Comparison of ENCODE assay signal across 9 cellular contexts in genomic region chr2:235005603-235006259, GRCh38. TPM values are rescaled to one million over a fixed set of nuclear protein-coding genes. Genes with fewer than 3 reads are reported as not detected.
DNase-seq lines count a peak whose midpoint lies in the region; ATAC-seq, FAIRE-seq and TF ChIP-seq lines count a peak whose summit lies in the region.
"Had no signal": no experiment of that assay in that cellular context is flagged by ENCODE, and none has a peak within 500 bp of the region (broad histone marks: within the 10 kb centered on the region; RNA-seq: fewer than 3 reads in every experiment).

No MANE protein-coding gene starts in this region.

- H2AFZ ChIP-seq in endothelial cell of umbilical vein (ENCODE audit: low read depth, low read length) (no peak overlapping the region), Karpas-422 (ENCODE audit: low read length) (no peak overlapping the region)

- H3K27ac ChIP-seq in endothelial cell of umbilical vein (ENCODE audit: insufficient read depth, low read depth, low read length) = peak overlapping the region; percentile 43
- no peak overlapping the region for H3K27ac ChIP-seq in Karpas-422 (ENCODE audit: low read length)

- no peaks in the 10 kb centered on the region for H3K27me3 Mint-ChIP-seq in activated T-cell treated with anti-CD3 and anti-CD28 coated beads, Interleukin-2, amount 50 U/mL, for 4 hours (ENCODE audit: low read depth)

- peak; percentile 63 for FAIRE-seq in endothelial cell of umbilical vein (lab: Jason Lieb, UNC)

- H3K9me3 Mint-ChIP-seq in activated T-cell treated with anti-CD3 and anti-CD28 coated beads, Interleukin-2, amount 50 U/mL, for 4 hours = no peaks in the 10 kb centered on the region
- H3K9me3 Mint-ChIP-seq: immature natural killer cell had no signal

- peaks cover 98% of the 10 kb centered on the region for H3K79me2 ChIP-seq in endothelial cell of umbilical vein (ENCODE audit: control insufficient read depth, insufficient read depth, low read length)
- no peaks in the 10 kb centered on the region for H3K79me2 ChIP-seq in Karpas-422 (ENCODE audit: low read length)

- DNase-seq in BE2C (peak; percentile 80), NCI-H446 (lab: John Stamatoyannopoulos, UW) (peak; percentile 54 to 75), endothelial cell of umbilical vein (ENCODE audit: low read depth, low spot score) (peak; percentile 75), mucosa of descending colon (peak; percentile 67 to 78 (median 76)), germinal center (ENCODE audit: low spot score) (no peak), Karpas-422 (no peak)
- DNase-seq in activated T-cell treated with anti-CD3 and anti-CD28 coated beads, Interleukin-2, amount 50 U/mL, for 4 hours = no peak
- DNase-seq in activated CD8-positive, alpha-beta memory T cell treated with anti-CD3 and anti-CD28 coated beads, Interleukin-2, amount 50 U/mL, for 4 hours = no peak
- DNase-seq: immature natural killer cell had no signal

- peaks cover 18% of the 10 kb centered on the region for H3K4me1 ChIP-seq in BE2C
- peaks cover 17% of the 10 kb centered on the region for H3K4me1 ChIP-seq in endothelial cell of umbilical vein (ENCODE audit: control insufficient read depth, extremely low read depth, insufficient read depth, low read length)
- peaks cover 62% of the 10 kb centered on the region for H3K4me1 ChIP-seq in mucosa of descending colon (ENCODE audit: low read depth)
- H3K4me1 ChIP-seq in Karpas-422 (ENCODE audit: low read length) = no peaks in the 10 kb centered on the region

- H3K36me3 Mint-ChIP-seq in activated T-cell treated with anti-CD3 and anti-CD28 coated beads, Interleukin-2, amount 50 U/mL, for 4 hours (ENCODE audit: insufficient read depth) = no peaks in the 10 kb centered on the region
- H3K36me3 Mint-ChIP-seq: immature natural killer cell had no signal

- H3K36me3 ChIP-seq in BE2C (no peaks in the 10 kb centered on the region), endothelial cell of umbilical vein (ENCODE audit: control insufficient read depth in 2 of 2, extremely low read depth in 1 of 2, insufficient read depth in 2 of 2, low read length in 2 of 2) (peaks cover 5 to 10% of the 10 kb centered on the region in 2 experiments), mucosa of descending colon (ENCODE audit: low read depth) (no peaks in the 10 kb centered on the region), Karpas-422 (ENCODE audit: insufficient read depth, low read length) (no peaks in the 10 kb centered on the region)

- POLR2A ChIA-PET in endothelial cell of umbilical vein (lab: Charles Lee) = interaction anchor here (0.6 kb wide), 1 partner anchor 59 kb away, joined by 3 read pairs; no protein-coding TSS in a partner anchor

- H3K27me3 ChIP-seq in BE2C (no peaks in the 10 kb centered on the region), endothelial cell of umbilical vein (ENCODE audit: control insufficient read depth in 2 of 2, insufficient read depth in 2 of 2, low read length in 2 of 2) (no peaks in the 10 kb centered on the region), Karpas-422 (ENCODE audit: low read length) (no peaks in the 10 kb centered on the region)

- no peak overlapping the region for H3K4me3 Mint-ChIP-seq in activated T-cell treated with anti-CD3 and anti-CD28 coated beads, Interleukin-2, amount 50 U/mL, for 4 hours
- H3K4me3 Mint-ChIP-seq: immature natural killer cell had no signal

- TF ChIP-seq POLR2A in endothelial cell of umbilical vein (IDR thresholded peaks at IDR 0.05; ENCODE audit: low read depth, low read length) = no peak

- BruUV-seq in endothelial cell of umbilical vein (replicated peaks; lab: Mats Ljungman, UMichigan) = no TSS peak

- H3K4me3 ChIP-seq in BE2C (ENCODE audit: low read depth, low read length) (no peak overlapping the region), endothelial cell of umbilical vein (replicated peaks in 1 of 3; ENCODE audit: insufficient read depth in 1 of 3, low read depth in 1 of 3, low read length in 3 of 3) (no peak overlapping the region), mucosa of descending colon (no peak overlapping the region), Karpas-422 (ENCODE audit: low read length) (no peak overlapping the region)

- H3K4me2 ChIP-seq in endothelial cell of umbilical vein (ENCODE audit: insufficient read depth, low read length) (peak overlapping the region; percentile 10), Karpas-422 (ENCODE audit: low read depth, low read length, poor library complexity, severe bottlenecking) (no peak overlapping the region)

- peak; percentile 47 for ATAC-seq in mucosa of descending colon
- no peak for ATAC-seq in activated T-cell treated with anti-CD3 and anti-CD28 coated beads, Interleukin-2, amount 50 U/mL, for 4 hours

- intact Hi-C loops in endothelial cell of umbilical vein (cut with micrococcal nuclease) (loop anchor here (1.0 kb wide), 2 partner anchors 46 to 102 kb away; no protein-coding TSS in a partner anchor), mucosa of descending colon (cut with DNase I, micrococcal nuclease) (no loop called here)

- H4K20me1 ChIP-seq in endothelial cell of umbilical vein (replicated peaks; ENCODE audit: control insufficient read depth, extremely low read depth, insufficient read depth, low read length) (no peaks in the 10 kb centered on the region), Karpas-422 (ENCODE audit: insufficient read depth, low read depth, low read length) (no peaks in the 10 kb centered on the region)

- dilution Hi-C loops in endothelial cell of umbilical vein (cut with MboI; ENCODE audit: extremely low pct_ligation_motif_present, low sequenced_read_pairs) = no loop called here

- H3K9ac ChIP-seq in endothelial cell of umbilical vein (replicated peaks; ENCODE audit: extremely low read depth, insufficient read depth, low read length) (no peak overlapping the region), Karpas-422 (ENCODE audit: low read length) (no peak overlapping the region)

- TF ChIP-seq CTCF in BE2C (IDR thresholded peaks at IDR 0.05; ENCODE audit: low read depth, low read length) (peak; percentile 54), endothelial cell of umbilical vein (IDR thresholded peaks at IDR 0.05; ENCODE audit: extremely low read depth in 1 of 2, insufficient read depth in 1 of 2, low read depth in 1 of 2, low read length in 2 of 2) (peak; percentile 25 to 26), mucosa of descending colon (IDR thresholded peaks at IDR 0.05) (no peak)

- CTCF ChIA-PET in endothelial cell of umbilical vein (lab: Charles Lee) = interaction anchor here (0.7 to 1.3 kb wide), 10 partner anchors 10 to 124 kb away, joined by 3 to 12 read pairs (median 4); no protein-coding TSS in a partner anchor

- no peaks in the 10 kb centered on the region for H3K9me2 ChIP-seq in Karpas-422 (replicated peaks; ENCODE audit: insufficient read depth, low read length)

- H3K9me3 ChIP-seq in BE2C (no peaks in the 10 kb centered on the region), endothelial cell of umbilical vein (replicated peaks; ENCODE audit: control insufficient read depth, insufficient read depth, low read length) (no peaks in the 10 kb centered on the region), mucosa of descending colon (no peaks in the 10 kb centered on the region), Karpas-422 (ENCODE audit: low read length) (no peaks in the 10 kb centered on the region)

- no peaks in the 10 kb centered on the region for H3K9me1 ChIP-seq in endothelial cell of umbilical vein (replicated peaks; ENCODE audit: control insufficient read depth, extremely low read depth, insufficient read depth, low read length)

- no peaks in the 10 kb centered on the region for H3K4me1 Mint-ChIP-seq in activated T-cell treated with anti-CD3 and anti-CD28 coated beads, Interleukin-2, amount 50 U/mL, for 4 hours (ENCODE audit: low read depth)
- H3K4me1 Mint-ChIP-seq: immature natural killer cell had no signal

TF ChIP-seq in endothelial cell of umbilical vein, 7 proteins besides CTCF, POLR2A, EP300 and RAD21:
- TF ChIP-seq, protein P1, sequence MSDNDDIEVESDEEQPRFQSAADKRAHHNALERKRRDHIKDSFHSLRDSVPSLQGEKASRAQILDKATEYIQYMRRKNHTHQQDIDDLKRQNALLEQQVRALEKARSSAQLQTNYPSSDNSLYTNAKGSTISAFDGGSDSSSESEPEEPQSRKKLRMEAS (IDR thresholded peaks at IDR 0.05; ENCODE audit: insufficient read depth, insufficient read length) = no peak
- no peak for TF ChIP-seq POLR2AphosphoS5 (IDR thresholded peaks at IDR 0.05; ENCODE audit: insufficient read depth, low read depth, low read length)
- TF ChIP-seq FOS (IDR thresholded peaks at IDR 0.05; ENCODE audit: borderline replicate concordance, insufficient read depth, low read length) = no peak
- TF ChIP-seq JUN (IDR thresholded peaks at IDR 0.05; ENCODE audit: borderline replicate concordance, insufficient read depth, insufficient read length, low read depth) = no peak
- no peak for TF ChIP-seq GATA2 (IDR thresholded peaks at IDR 0.05; ENCODE audit: insufficient read depth, insufficient read length, low read depth, low read length)
- TF ChIP-seq MYC (IDR thresholded peaks at IDR 0.05; ENCODE audit: low read depth, low read length) = no peak
- no peak for TF ChIP-seq EZH2 (IDR thresholded peaks at IDR 0.05; ENCODE audit: borderline replicate concordance, low read depth, low read length, severe bottlenecking)

RNA-seq across cellular contexts. Expression of gene SH3BP4, which starts 53.9 kb away (rescaled TPM):
- 9.0 TPM for polyA plus RNA-seq in BE2C (2012; ENCODE audit: insufficient read depth, insufficient read length, low read depth)
- total RNA-seq in endothelial cell of umbilical vein (100.0 and 105 TPM in 2 replicates), mucosa of descending colon (10 to 100 TPM; 18.0 to 30.4 (median 29.6) TPM)
- 69.3 and 85.2 TPM in 2 replicates for polyA plus RNA-seq in endothelial cell of umbilical vein
- polyA plus RNA-seq in endothelial cell of umbilical vein (2011; cell fraction: cytosol; rRNA removed) = 69.0 and 71.6 TPM in 2 replicates
- 86.3 and 102 TPM in 2 replicates for polyA plus RNA-seq in endothelial cell of umbilical vein (2011; cell fraction: nucleus; rRNA removed)
- 59.1 and 63.6 TPM in 2 replicates for polyA plus RNA-seq in endothelial cell of umbilical vein (2012)
- 178 and 188 TPM in 2 replicates for polyA minus RNA-seq in endothelial cell of umbilical vein
- polyA minus RNA-seq in endothelial cell of umbilical vein (2011; cell fraction: cytosol; rRNA and poly(A)+ RNA removed) = 15.5 TPM
- polyA minus RNA-seq in endothelial cell of umbilical vein (2011; cell fraction: nucleus; rRNA and poly(A)+ RNA removed) = 110 and 132 TPM in 2 replicates
- total RNA-seq in activated T-cell treated with anti-CD3 and anti-CD28 coated beads, Interleukin-2, amount 50 U/mL, for 4 hours = under 1 TPM; 0.18 to 0.46 (median 0.30) TPM
- total RNA-seq in Karpas-422 (2014; rRNA removed; shearing (Covaris generic); ENCODE audit: low replicate concordance) = not detected in 2 replicates

Comparison
In these comparisons a context has a peak if more than half of its experiments do, and no peak if none do; other contexts are left out.
1. DNase-seq: peak in BE2C (single experiment), NCI-H446 (2 of 2), endothelial cell of umbilical vein (single experiment) and mucosa of descending colon (3 of 3); none in germinal center (single experiment), activated T-cell treated with anti-CD3 and anti-CD28 coated beads, Interleukin-2, amount 50 U/mL, for 4 hours (single experiment), Karpas-422 (single experiment) and activated CD8-positive, alpha-beta memory T cell treated with anti-CD3 and anti-CD28 coated beads, Interleukin-2, amount 50 U/mL, for 4 hours (single experiment).
2. RNA of gene SH3BP4, which starts 53.9 kb away (total RNA-seq): 100.0 to 105 TPM in endothelial cell of umbilical vein and 18.0 to 30.4 TPM in mucosa of descending colon; 0.18 to 0.46 TPM in activated T-cell treated with anti-CD3 and anti-CD28 coated beads, Interleukin-2, amount 50 U/mL, for 4 hours and not detected in Karpas-422; every median in the first group is over 10 times any median in the second.